21 cellular contexts compared by ENCODE assay signal in the genomic region with DNA sequence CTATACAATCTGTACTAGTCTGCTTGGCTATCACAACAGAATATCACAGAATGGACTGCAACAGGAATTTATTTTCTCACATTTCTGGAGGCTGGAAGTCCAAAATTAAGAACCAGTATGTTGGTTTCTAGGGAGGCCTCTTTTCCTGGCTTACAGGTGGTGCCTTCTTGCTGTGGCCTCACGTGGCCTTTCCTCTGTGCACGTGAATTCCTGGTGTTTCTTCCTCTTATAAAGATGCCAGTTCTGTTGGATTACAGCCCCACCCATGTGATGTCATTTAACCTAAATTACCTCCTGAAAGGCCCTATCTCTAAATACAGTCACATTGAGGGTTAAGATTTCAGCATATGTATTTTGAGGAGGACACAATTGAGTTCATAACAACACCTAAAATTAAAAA.
"Had no signal": no experiment of that assay in that cellular context is flagged by ENCODE, and none has a peak within 500 bp of the region (broad histone marks: within the 10 kb centered on the region; RNA-seq: fewer than 3 reads in every experiment).

No MANE protein-coding gene starts in this region.

- H3K9me3 ChIP-seq: gastrocnemius medialis, left lung, testis, tibial artery, upper lobe of left lung had no signal

- H3K36me3 ChIP-seq: gastrocnemius medialis, left lung, neural progenitor cell, tibial artery, upper lobe of left lung had no signal

- H3K4me1 ChIP-seq: gastrocnemius medialis, left lung, neural progenitor cell, parathyroid adenoma, testis, tibial artery, upper lobe of left lung had no signal

- H3K27ac ChIP-seq: dorsolateral prefrontal cortex, gastrocnemius medialis, left lung, neural progenitor cell, parathyroid adenoma, testis, tibial artery, upper lobe of left lung had no signal

- H2AFZ ChIP-seq: neural progenitor cell, parathyroid adenoma had no signal

- H3K4me3 ChIP-seq: dorsolateral prefrontal cortex, gastrocnemius medialis, left lung, neural progenitor cell, testis, tibial artery, upper lobe of left lung had no signal

- H3K4me2 ChIP-seq: neural progenitor cell had no signal

- H3K79me2 ChIP-seq: parathyroid adenoma had no signal

- DNase-seq: dorsolateral prefrontal cortex; effector CD4-positive, alpha-beta T cell; foreskin fibroblast; gastrocnemius medialis; head of caudate nucleus; kidney; left lung; mesenchymal stem cell; naive thymus-derived CD4-positive, alpha-beta T cell; stimulated activated CD4-positive, alpha-beta T cell treated with anti-CD3 and anti-CD28 coated beads, Interleukin-2, amount 100 ng/mL, for 24 hours; stimulated activated CD4-positive, alpha-beta T cell treated with anti-CD3 and anti-CD28 coated beads, Interleukin-4, amount 100 ng/mL, for 24 hours; stimulated activated naive CD4-positive, alpha-beta T cell treated with Interleukin-2 at 50 U/mL for 16 hours; substantia nigra; testis; tibial artery; upper lobe of left lung had no signal

- FAIRE-seq: kidney, urothelium cell line had no signal

- ATAC-seq: gastrocnemius medialis; left lung; naive thymus-derived CD4-positive, alpha-beta T cell; sciatic nerve; stimulated activated effector memory CD8-positive, alpha-beta T cell treated with anti-CD3 and anti-CD28 coated beads, Interleukin-12 subunit alpha, Interleukin-12 subunit beta, amount 100 ng/mL, for 72 hours had no signal

- H3K27me3 ChIP-seq: dorsolateral prefrontal cortex, gastrocnemius medialis, left lung, neural progenitor cell, testis, tibial artery, upper lobe of left lung had no signal
